Comparison of ENCODE assay signal across 2 cellular contexts in the genomic region with DNA sequence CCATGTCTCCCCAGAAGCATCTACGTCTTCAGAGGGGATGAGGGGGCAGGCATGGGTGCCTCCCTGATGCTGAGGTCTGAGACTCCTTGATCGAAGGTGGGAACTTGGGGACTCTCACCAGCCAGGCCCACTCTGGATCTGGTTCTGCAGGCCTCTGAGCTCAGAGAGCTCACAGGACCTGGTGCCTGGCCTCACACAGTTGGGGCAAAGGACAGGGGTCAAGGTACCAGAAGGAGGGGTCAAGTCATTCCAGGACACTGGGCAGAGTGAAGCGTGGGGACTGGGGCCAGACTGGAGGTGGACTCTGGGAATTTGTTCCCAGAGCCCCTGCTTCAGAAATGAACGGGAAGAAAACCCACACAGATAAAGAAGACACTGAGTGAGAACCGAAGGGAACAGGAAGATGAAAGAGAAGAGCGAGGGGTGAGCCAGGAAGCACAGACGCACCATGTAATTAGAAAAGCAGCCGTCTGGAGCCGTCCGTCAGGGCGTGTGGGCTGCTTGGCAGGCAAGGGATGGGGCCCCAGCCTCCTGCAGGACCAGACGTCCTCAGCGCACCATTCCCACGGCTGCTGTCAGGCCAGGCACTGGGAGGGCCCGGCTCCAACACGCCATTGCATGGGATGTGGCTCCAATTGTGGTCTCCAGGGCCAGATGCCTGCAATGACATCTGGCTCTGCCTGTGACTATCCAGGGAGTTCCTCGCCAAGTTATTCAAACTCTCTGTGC.
A peak's percentile ranks its signal among the peaks of the same experiment; 100 is the strongest.
TF ChIP-seq lines count a peak whose summit lies in the region.

No MANE protein-coding gene starts in this region.

TF ChIP-seq in IMR-90, 13 proteins besides CTCF, POLR2A, EP300 and RAD21:
- TF ChIP-seq CEBPB (IDR thresholded peaks at IDR 0.05; ENCODE audit: low read depth, low read length) (no peak), MXI1 (IDR thresholded peaks at IDR 0.05; ENCODE audit: borderline replicate concordance, low read depth, low read length) (no peak)

TF ChIP-seq in liver, 16 proteins besides CTCF, POLR2A, EP300 and RAD21:
- TF ChIP-seq RXRA (IDR thresholded peaks at IDR 0.05) (peak; percentile 94 to 100), NR2F2 (IDR thresholded peaks at IDR 0.05) (peak; percentile 98), HNF4A (conservative IDR thresholded peaks at IDR 0.05) (peak; percentile 88 to 96), HNF4G (IDR thresholded peaks at IDR 0.05) (peak; percentile 84), SP1 (IDR thresholded peaks at IDR 0.05) (peak; percentile 73), JUND (IDR thresholded peaks at IDR 0.05) (no peak)
- TF ChIP-seq, protein P1, sequence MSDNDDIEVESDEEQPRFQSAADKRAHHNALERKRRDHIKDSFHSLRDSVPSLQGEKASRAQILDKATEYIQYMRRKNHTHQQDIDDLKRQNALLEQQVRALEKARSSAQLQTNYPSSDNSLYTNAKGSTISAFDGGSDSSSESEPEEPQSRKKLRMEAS (IDR thresholded peaks at IDR 0.05) = no peak
